Comparison of ENCODE assay signal across 8 cellular contexts in the genomic region with DNA sequence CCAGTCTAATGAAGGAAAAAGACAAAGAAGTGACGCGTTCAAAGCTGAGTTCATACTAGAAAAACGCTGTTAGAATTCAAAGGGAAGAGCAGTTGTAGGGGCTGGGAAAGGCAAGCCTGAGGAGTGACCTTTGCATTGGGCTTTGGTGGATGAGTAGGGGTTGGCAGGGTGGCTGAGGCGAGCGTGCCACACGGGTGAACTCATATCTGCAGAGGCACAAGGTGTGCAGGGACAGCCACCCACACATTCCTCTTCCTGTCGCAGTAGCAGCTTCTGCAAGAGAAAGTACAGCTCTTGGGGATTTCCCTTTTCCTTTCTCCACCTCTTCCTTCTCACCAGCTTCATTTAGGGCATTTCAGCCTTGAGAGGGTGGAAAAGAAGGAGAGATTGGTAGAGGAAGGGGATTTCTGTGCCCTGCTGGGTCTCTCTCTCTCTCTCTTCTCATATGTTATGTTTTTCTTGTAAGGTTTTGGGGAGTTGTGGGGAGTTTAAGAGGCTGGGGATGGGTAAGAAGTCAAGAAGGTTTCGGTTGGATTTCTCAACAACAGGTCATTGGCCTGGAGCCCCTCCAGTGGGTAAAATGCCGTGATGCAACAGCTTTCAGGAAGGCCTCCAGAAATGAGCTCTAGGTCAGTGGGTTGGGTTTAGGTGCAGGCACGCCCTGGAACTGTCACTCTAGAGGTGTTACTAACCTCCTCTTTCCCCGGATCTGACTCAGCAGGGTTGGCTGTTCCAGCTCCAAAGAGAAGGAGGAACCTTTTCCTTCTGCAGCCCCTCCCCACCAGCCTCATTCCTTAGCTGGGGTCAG. TPM values are rescaled to one million over a fixed set of nuclear protein-coding genes. Genes with fewer than 3 reads are reported as not detected.
DNase-seq lines count a peak whose midpoint lies in the region; ATAC-seq and TF ChIP-seq lines count a peak whose summit lies in the region.

No MANE protein-coding gene starts in this region.

- DNase-seq in EL (peak; percentile 88), GOT3 (lab: John Stamatoyannopoulos, UW) (peak; percentile 26), NAMALWA (ENCODE audit: low spot score) (peak; percentile 15), endodermal cell (peak; percentile 89), upper lobe of left lung (peak in 1 of 2 donors; percentile 94), C1 segment of cervical spinal cord (lab: John Stamatoyannopoulos, UW) (no peak)
- peak; percentile 28 to 64 for DNase-seq in activated CD4-positive, alpha-beta T cell treated with anti-CD3 and anti-CD28 coated beads, Interleukin-2, amount 50 U/mL, for 24 hours (ENCODE audit: low read depth in 1 of 2, low spot score in 1 of 2)

- H3K36me3 ChIP-seq in endodermal cell (ENCODE audit: control insufficient read depth, insufficient read depth, low read length) (no peaks in the 10 kb centered on the region), neutrophil (peaks cover 12% of the 10 kb centered on the region), upper lobe of left lung (peaks cover 0 to 19% (median 12%) of the 10 kb centered on the region in 4 donors)

- no peaks in the 10 kb centered on the region for H3K36me3 Mint-ChIP-seq in endodermal cell (ENCODE audit: low read depth)

- H3K4me3 Mint-ChIP-seq in endodermal cell = no peak overlapping the region

- no peaks in the 10 kb centered on the region for H3K4me1 ChIP-seq in endodermal cell (ENCODE audit: control insufficient read depth, insufficient read depth, low read length)
- H3K4me1 ChIP-seq in neutrophil (ENCODE audit: control insufficient read depth in 1 of 2, insufficient read depth in 1 of 2, low read depth in 1 of 2, low read length in 1 of 2) = peaks cover 65 to 68% of the 10 kb centered on the region in 2 experiments
- H3K4me1 ChIP-seq in upper lobe of left lung = peaks cover 54 to 64% (median 61%) of the 10 kb centered on the region in 4 donors

- H3K9me3 ChIP-seq in endodermal cell (ENCODE audit: control insufficient read depth, low read length) (no peaks in the 10 kb centered on the region), neutrophil (no peaks in the 10 kb centered on the region), upper lobe of left lung (no peaks in the 10 kb centered on the region)

- H3K9ac ChIP-seq in endodermal cell (ENCODE audit: extremely low read depth, low read length, poor library complexity, severe bottlenecking) = no peak overlapping the region

- peak in 1 of 4 donors; percentile 10 for TF ChIP-seq POLR2A in upper lobe of left lung (IDR thresholded peaks at IDR 0.05)

- peaks cover 5% of the 10 kb centered on the region for H3K27me3 Mint-ChIP-seq in endodermal cell (ENCODE audit: insufficient read depth)

- H3K4me3 ChIP-seq in endodermal cell (ENCODE audit: low read length) (no peak overlapping the region), neutrophil (ENCODE audit: low read depth in 1 of 2, low read length in 1 of 2) (peak overlapping the region; percentile 60 to 64), upper lobe of left lung (peak overlapping the region in 1 of 4 donors; percentile 24)

- TF ChIP-seq CTCF in endodermal cell (conservative IDR thresholded peaks at IDR 0.05) = no peak
- TF ChIP-seq CTCF in neutrophil (IDR thresholded peaks at IDR 0.05) = no peak
- no peak for TF ChIP-seq CTCF in upper lobe of left lung (IDR thresholded peaks at IDR 0.05)

- peak; percentile 72 to 89 for ATAC-seq in upper lobe of left lung (ENCODE audit: low FRiP score in 2 of 2)

- no peaks in the 10 kb centered on the region for H3K9me3 Mint-ChIP-seq in endodermal cell

- TF ChIP-seq EP300 in upper lobe of left lung (IDR thresholded peaks at IDR 0.05) = peak in 2 of 4 donors; percentile 81 to 90

- H3K27ac ChIP-seq in endodermal cell (ENCODE audit: low read depth, low read length) (no peak overlapping the region), neutrophil (peak overlapping the region; percentile 96), upper lobe of left lung (peak overlapping the region; percentile 83 to 90 (median 87))

- WGBS in endodermal cell (ENCODE audit: insufficient coverage in 1 of 2, insufficient read length in 1 of 2), 2 experiments = 81 to 90% methylated on average over 10 to 11 of the region's 11 CpGs
- WGBS in upper lobe of left lung, 2 donors = 27 to 28% methylated on average over 11 of the region's 11 CpGs

- peak overlapping the region; percentile 69 for H3K27ac Mint-ChIP-seq in endodermal cell

- H3K27me3 ChIP-seq in endodermal cell (ENCODE audit: control insufficient read depth, insufficient read depth, low read length, poor library complexity, severe bottlenecking) = no peaks in the 10 kb centered on the region
- no peaks in the 10 kb centered on the region for H3K27me3 ChIP-seq in neutrophil
- H3K27me3 ChIP-seq in upper lobe of left lung = no peaks in the 10 kb centered on the region

- H3K4me1 Mint-ChIP-seq in endodermal cell = peaks cover 21% of the 10 kb centered on the region

RNA-seq across cellular contexts. Expression of a gene that starts 40.1 kb away (rescaled TPM):
- total RNA-seq in endodermal cell (100 to 1,000 TPM; 108 to 152 TPM), upper lobe of left lung (100 to 1,000 TPM in 1 of 6 donors, 10 to 100 TPM in 4, 1 to 10 TPM in 1; 3.1 to 223 (median 46.0) TPM)
- polyA plus RNA-seq in endodermal cell (2013, experiment 1 of 2) = 336 TPM
- 282 TPM for polyA plus RNA-seq in endodermal cell (2013, experiment 2 of 2)

Comparison
In these comparisons a context has a peak if more than half of its experiments do, and no peak if none do; other contexts are left out.
1. DNase-seq: peak in EL (single experiment), GOT3 (single experiment), NAMALWA (single experiment), activated CD4-positive, alpha-beta T cell treated with anti-CD3 and anti-CD28 coated beads, Interleukin-2, amount 50 U/mL, for 24 hours (2 of 2) and endodermal cell (single experiment); none in C1 segment of cervical spinal cord (0 of 14).